ENCODE assay signal across 8 cellular contexts in the genomic region with DNA sequence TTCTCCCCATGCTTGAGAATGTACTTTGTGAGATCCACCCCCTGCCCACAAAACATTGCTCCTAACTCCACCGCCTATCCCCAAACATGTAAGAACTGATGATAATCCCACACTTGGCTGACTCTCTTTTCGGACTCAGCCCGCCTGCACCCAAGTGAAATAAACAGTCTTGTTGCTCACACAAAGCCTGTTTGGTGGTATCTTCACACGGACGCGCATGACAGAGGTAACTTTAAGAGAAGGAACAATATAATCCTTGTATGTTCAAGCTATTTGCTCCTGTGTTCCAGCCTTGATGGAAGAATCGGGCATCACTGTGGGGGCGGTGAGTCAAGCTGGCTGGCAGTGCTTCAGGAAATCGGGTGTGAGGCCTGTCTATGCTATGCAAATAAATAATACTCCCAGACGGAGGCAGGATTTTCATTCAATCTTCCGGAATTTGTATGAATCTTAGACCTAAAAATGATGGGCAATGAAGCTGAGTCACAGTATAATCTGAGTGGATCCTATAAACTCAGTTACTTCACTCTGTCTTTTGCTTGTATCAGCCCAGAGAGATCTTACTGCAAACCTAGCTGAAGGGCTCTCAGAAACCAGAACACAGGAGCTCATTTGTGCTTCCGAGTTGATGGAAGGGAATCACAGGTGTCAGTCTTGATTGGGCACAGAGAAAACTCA. TPM values are rescaled to one million over a fixed set of nuclear protein-coding genes. Genes with fewer than 3 reads are reported as not detected.
A peak's percentile ranks its signal among the peaks of the same experiment; 100 is the strongest.
DNase-seq lines count a peak whose midpoint lies in the region; ATAC-seq and TF ChIP-seq lines count a peak whose summit lies in the region.

No MANE protein-coding gene starts in this region.

- CTCF ChIA-PET in mammary epithelial cell (lab: Charles Lee; ENCODE audit: low non-redundant PET), result interaction anchor here (0.5 to 0.8 kb wide), 3 partner anchors 32 to 45 kb away, joined by 4 to 8 read pairs (median 7); a partner anchor contains a TSS

- DNase-seq in ELR (ENCODE audit: low read depth) (peak; percentile 99), HPDE6-E6E7 (ENCODE audit: extremely low spot score) (peak; percentile 84), mammary epithelial cell (peak; percentile 94), occipital lobe (lab: John Stamatoyannopoulos, UW) (peak; percentile 3), posterior vena cava (ENCODE audit: low spot score) (no peak), Kasumi-1 (lab: John Stamatoyannopoulos, UW) (no peak)
- no peak for DNase-seq in effector memory CD4-positive, alpha-beta T cell

- no peaks in the 10 kb centered on the region for H4K20me1 ChIP-seq in mammary epithelial cell (ENCODE audit: insufficient read depth, low read length)

- intact Hi-C loops in mammary epithelial cell (cut with micrococcal nuclease), result loop anchor here (1.0 to 5.0 kb wide), 2 partner anchors 43 to 188 kb away; a partner anchor contains a TSS
- intact Hi-C loops in posterior vena cava (cut with DNase I), result no loop called here

- peak overlapping the region; percentile 20 for H2AFZ ChIP-seq in mammary epithelial cell (ENCODE audit: low read depth, low read length)

- dilution Hi-C loops in mammary epithelial cell (cut with HindIII; ENCODE audit: low sequenced_read_pairs), result loop anchor here (5.0 to 10.0 kb wide), 3 partner anchors 42 to 240 kb away; a partner anchor contains a TSS

- peak overlapping the region; percentile 80 for H3K9ac ChIP-seq in mammary epithelial cell (ENCODE audit: insufficient read depth, low read length)

- no peaks in the 10 kb centered on the region for H3K27me3 ChIP-seq in mammary epithelial cell (ENCODE audit: insufficient read depth, low read length)
- no peaks in the 10 kb centered on the region for H3K27me3 ChIP-seq in effector memory CD4-positive, alpha-beta T cell (replicated peaks; ENCODE audit: control insufficient read depth, insufficient read depth, low read length, poor library complexity, severe bottlenecking)

- no peaks in the 10 kb centered on the region for H3K9me3 ChIP-seq in mammary epithelial cell (replicated peaks; ENCODE audit: insufficient read depth, low read length)
- no peaks in the 10 kb centered on the region for H3K9me3 ChIP-seq in effector memory CD4-positive, alpha-beta T cell (ENCODE audit: control insufficient read depth, low read length)

- no peaks in the 10 kb centered on the region for H3K79me2 ChIP-seq in mammary epithelial cell (ENCODE audit: insufficient read depth, low read length)

- WGBS in mammary epithelial cell (ENCODE audit: low coverage, missing lambda C conversion rate), result 3% methylated on average over 11 of the region's 12 CpGs

- peak overlapping the region in 1 of 3 experiments; percentile 32 for H3K4me3 ChIP-seq in mammary epithelial cell (replicated peaks in 1 of 3; ENCODE audit: insufficient read depth in 1 of 3, low read depth in 2 of 3, low read length in 3 of 3)
- H3K4me3 ChIP-seq in effector memory CD4-positive, alpha-beta T cell (ENCODE audit: insufficient read depth, low read depth, low read length, poor library complexity, severe bottlenecking), result no peak overlapping the region

- BruUV-seq in mammary epithelial cell (replicated peaks; lab: Mats Ljungman, UMichigan), result no TSS peak

- H3K4me2 ChIP-seq in mammary epithelial cell (ENCODE audit: insufficient read depth, low read depth, low read length), result peak overlapping the region; percentile 79

- peak overlapping the region; percentile 96 for H3K27ac ChIP-seq in mammary epithelial cell (ENCODE audit: insufficient read depth, low read depth, low read length)
- no peak overlapping the region for H3K27ac ChIP-seq in effector memory CD4-positive, alpha-beta T cell (ENCODE audit: insufficient read depth, low read length, poor library complexity, severe bottlenecking)

- TF ChIP-seq CTCF in mammary epithelial cell (conservative IDR thresholded peaks at IDR 0.05 in 1 of 2, IDR thresholded peaks at IDR 0.05 in 1 of 2; ENCODE audit: extremely low read depth in 1 of 2, insufficient read depth in 1 of 2, low read depth in 1 of 2, low read length in 2 of 2), result no peak

- in situ Hi-C loops in mammary epithelial cell (cut with MboI; ENCODE audit: low sequenced_read_pairs in 2 of 2), result no loop called here

- peaks cover 59% of the 10 kb centered on the region for H3K4me1 ChIP-seq in mammary epithelial cell (ENCODE audit: insufficient read depth, low read length)
- H3K4me1 ChIP-seq in effector memory CD4-positive, alpha-beta T cell (ENCODE audit: control insufficient read depth, insufficient read depth, low read length, poor library complexity, severe bottlenecking), result no peaks in the 10 kb centered on the region

- no peak for ATAC-seq in HG02642 (IDR thresholded peaks at IDR 0.05; ENCODE audit: poor library complexity, unreplicated experiment)

- H3K36me3 ChIP-seq in mammary epithelial cell (ENCODE audit: insufficient read depth, low read length), result no peaks in the 10 kb centered on the region
- H3K36me3 ChIP-seq in effector memory CD4-positive, alpha-beta T cell (ENCODE audit: control insufficient read depth, insufficient read depth, low read length), result no peaks in the 10 kb centered on the region

RNA-seq across cellular contexts. Expression of a gene that starts 45.2 kb away (rescaled TPM):
- total RNA-seq in mammary epithelial cell (100 to 1,000 TPM in 1 of 2 donors, 10 to 100 TPM in 1; 74.2 to 228 TPM), occipital lobe (4.7 TPM), posterior vena cava (10 to 100 TPM; 43.8 to 53.2 TPM)
- polyA plus RNA-seq in mammary epithelial cell, result 148 TPM
- polyA minus RNA-seq in mammary epithelial cell, result 174 TPM

Comparison
In these comparisons a context has a peak if more than half of its experiments do, and no peak if none do; other contexts are left out.
1. DNase-seq: peak in ELR (single experiment), HPDE6-E6E7 (single experiment), mammary epithelial cell (single experiment) and occipital lobe (single experiment); none in posterior vena cava (single experiment), effector memory CD4-positive, alpha-beta T cell (0 of 3) and Kasumi-1 (0 of 2).